ENCODE assay signal across 11 cellular contexts in genomic region chr10:127195041-127195506, GRCh38. TPM values are rescaled to one million over a fixed set of nuclear protein-coding genes. Genes with fewer than 3 reads are reported as not detected.
DNase-seq lines count a peak whose midpoint lies in the region; ATAC-seq and TF ChIP-seq lines count a peak whose summit lies in the region.
"Had no signal": no experiment of that assay in that cellular context is flagged by ENCODE, and none has a peak within 500 bp of the region (broad histone marks: within the 10 kb centered on the region; RNA-seq: fewer than 3 reads in every experiment).

No MANE protein-coding gene starts in this region.

- H3K27me3 ChIP-seq in adipocyte (replicated peaks; ENCODE audit: control insufficient read depth, insufficient read depth, low read length) (no peaks in the 10 kb centered on the region), hepatocyte (peaks cover 55% of the 10 kb centered on the region), psoas muscle (ENCODE audit: insufficient read depth in 3 of 3, low read length in 2 of 3) (peaks cover 0 to 34% (median 10%) of the 10 kb centered on the region in 3 donors)

- peaks cover 33% of the 10 kb centered on the region for H4K20me1 ChIP-seq in hepatocyte (ENCODE audit: insufficient read depth, poor library complexity, severe bottlenecking)

- no peak overlapping the region for H2AFZ ChIP-seq in hepatocyte

- peak overlapping the region; percentile 97 for H3K4me2 ChIP-seq in hepatocyte

- peak overlapping the region; percentile 20 for H3K9ac ChIP-seq in adipocyte (ENCODE audit: low read length)

- intact Hi-C loops in psoas muscle (cut with DNase I): no loop called here

- 3% methylated on average over 26 of the region's 28 CpGs for WGBS in hepatocyte (ENCODE audit: low lambda C conversion rate, missing lambda C conversion rate)
- 4 to 6% (median 6%) methylated on average over 28 of the region's 28 CpGs for WGBS in psoas muscle, 3 donors

- no peaks in the 10 kb centered on the region for H3K9me3 ChIP-seq in adipocyte (ENCODE audit: control insufficient read depth, low read length)
- H3K9me3 ChIP-seq in hepatocyte (ENCODE audit: low read depth): no peaks in the 10 kb centered on the region
- no peaks in the 10 kb centered on the region for H3K9me3 ChIP-seq in psoas muscle

- TF ChIP-seq CTCF in hepatocyte (IDR thresholded peaks at IDR 0.05; ENCODE audit: poor library complexity) (no peak), psoas muscle (IDR thresholded peaks at IDR 0.05) (no peak)

- H3K36me3 ChIP-seq in adipocyte (ENCODE audit: control insufficient read depth, insufficient read depth, low read length, severe bottlenecking) (no peaks in the 10 kb centered on the region), hepatocyte (replicated peaks; ENCODE audit: insufficient read depth, low read depth) (no peaks in the 10 kb centered on the region), psoas muscle (ENCODE audit: insufficient read depth in 1 of 2, low read depth in 1 of 2) (no peaks in the 10 kb centered on the region)

- DNase-seq in EH (ENCODE audit: low read depth) (peak; percentile 41), adipocyte (ENCODE audit: low read depth) (peak; percentile 29), hepatocyte (ENCODE audit: low spot score) (no peak), psoas muscle (no peak), NCI-H526 treated with DMSO at 0.1 percent for 48 hours (lab: John Stamatoyannopoulos, UW) (no peak)
- DNase-seq: activated effector memory CD4-positive, alpha-beta T cell treated with Interleukin-2 at 50 U/mL for 16 hours; NCI-H226; T-helper 2 cell had no signal

- H3K27ac ChIP-seq in hepatocyte (no peak overlapping the region), psoas muscle (no peak overlapping the region)

- H3K79me2 ChIP-seq in hepatocyte: no peaks in the 10 kb centered on the region

- H3K4me1 ChIP-seq in adipocyte (ENCODE audit: control insufficient read depth, insufficient read depth, low read length) (peaks cover 9% of the 10 kb centered on the region), hepatocyte (ENCODE audit: insufficient read depth) (peaks cover 11% of the 10 kb centered on the region), psoas muscle (no peaks in the 10 kb centered on the region)

- ATAC-seq in psoas muscle (no peak), GM19035 (IDR thresholded peaks at IDR 0.05; ENCODE audit: unreplicated experiment) (no peak), GM18868 (IDR thresholded peaks at IDR 0.05; ENCODE audit: unreplicated experiment) (no peak), GM21423 (IDR thresholded peaks at IDR 0.05; ENCODE audit: unreplicated experiment) (no peak)

- H3K9me2 ChIP-seq in hepatocyte (replicated peaks; ENCODE audit: insufficient read depth): no peaks in the 10 kb centered on the region

- H3K4me3 ChIP-seq in adipocyte (ENCODE audit: low read length): peak overlapping the region; percentile 72
- peak overlapping the region; percentile 45 for H3K4me3 ChIP-seq in hepatocyte
- H3K4me3 ChIP-seq in psoas muscle: peak overlapping the region; percentile 47

RNA-seq across cellular contexts. Expression of gene INSYN2A, which starts 1.3 kb away (rescaled TPM):
- 0.48 and 0.97 TPM in 2 replicates for total RNA-seq in hepatocyte
- 0.77 and 1.7 TPM in 2 replicates for polyA plus RNA-seq in hepatocyte
- total RNA-seq in psoas muscle: under 1 TPM in 3 of 4 donors, not detected in 1; 0.10 to 0.19 (median 0.14) TPM
- polyA plus RNA-seq in psoas muscle: under 1 TPM in 2 of 3 donors, not detected in 1; 0.01 to 0.08 TPM

Comparison
In these comparisons a context has a peak if more than half of its experiments do, and no peak if none do; other contexts are left out.
1. DNase-seq: peak in EH (single experiment) and adipocyte (single experiment); none in hepatocyte (single experiment), psoas muscle (0 of 2) and NCI-H526 treated with DMSO at 0.1 percent for 48 hours (single experiment).
2. Peak in every context shown above with its lines, with median percentiles within 50 percentile points of each other: H3K4me3 ChIP-seq.